Comparison of ENCODE assay signal across 9 cellular contexts in genomic region chr11:123454060-123454651, GRCh38. TPM values are rescaled to one million over a fixed set of nuclear protein-coding genes. Genes with fewer than 3 reads are reported as not detected.
DNase-seq lines count a peak whose midpoint lies in the region; ATAC-seq and TF ChIP-seq lines count a peak whose summit lies in the region.
"Had no signal": no experiment of that assay in that cellular context is flagged by ENCODE, and none has a peak within 500 bp of the region (broad histone marks: within the 10 kb centered on the region; RNA-seq: fewer than 3 reads in every experiment).

No MANE protein-coding gene starts in this region.

- H3K4me1 Mint-ChIP-seq in activated CD8-positive, alpha-beta T cell treated with anti-CD3 and anti-CD28 coated beads, Interleukin-2, amount 10 ng/mL, durations not matched to agents 7 days and 5 days (ENCODE audit: low read depth): peaks cover 92% of the 10 kb centered on the region

- H3K36me3 ChIP-seq in prostate gland: no peaks in the 10 kb centered on the region

- peaks cover 23% of the 10 kb centered on the region for H3K36me3 Mint-ChIP-seq in activated CD8-positive, alpha-beta T cell treated with anti-CD3 and anti-CD28 coated beads, Interleukin-2, amount 10 ng/mL, durations not matched to agents 7 days and 5 days (ENCODE audit: low read depth)

- peak; percentile 77 for ATAC-seq in activated CD8-positive, alpha-beta T cell treated with anti-CD3 and anti-CD28 coated beads, Interleukin-2, amount 10 ng/mL, durations not matched to agents 7 days and 5 days

- H3K27ac Mint-ChIP-seq in activated CD8-positive, alpha-beta T cell treated with anti-CD3 and anti-CD28 coated beads, Interleukin-2, amount 10 ng/mL, durations not matched to agents 7 days and 5 days: peak overlapping the region; percentile 80
- H3K27ac Mint-ChIP-seq: nephron had no signal

- CTCF ChIA-PET in activated CD8-positive, alpha-beta T cell treated with anti-CD3 and anti-CD28 coated beads, Interleukin-2, amount 10 ng/mL, durations not matched to agents 7 days and 5 days (lab: Charles Lee): interaction anchor here (0.6 to 1.7 kb wide), 8 partner anchors 16 to 528 kb away, joined by 3 to 8 read pairs (median 4); no protein-coding TSS in a partner anchor

- H3K9me3 Mint-ChIP-seq in activated CD8-positive, alpha-beta T cell treated with anti-CD3 and anti-CD28 coated beads, Interleukin-2, amount 10 ng/mL, durations not matched to agents 7 days and 5 days (ENCODE audit: insufficient read depth): no peaks in the 10 kb centered on the region
- H3K9me3 Mint-ChIP-seq: nephron had no signal

- no peaks in the 10 kb centered on the region for H3K27me3 Mint-ChIP-seq in activated CD8-positive, alpha-beta T cell treated with anti-CD3 and anti-CD28 coated beads, Interleukin-2, amount 10 ng/mL, durations not matched to agents 7 days and 5 days (ENCODE audit: low read depth)

- 60% methylated on average over 7 of the region's 7 CpGs for WGBS in prostate gland

- peak overlapping the region; percentile 26 for H3K4me3 Mint-ChIP-seq in activated CD8-positive, alpha-beta T cell treated with anti-CD3 and anti-CD28 coated beads, Interleukin-2, amount 10 ng/mL, durations not matched to agents 7 days and 5 days
- H3K4me3 Mint-ChIP-seq: nephron had no signal

- no peak overlapping the region for H3K27ac ChIP-seq in prostate gland

- TF ChIP-seq POLR2A in prostate gland (IDR thresholded peaks at IDR 0.05): no peak

- H3K4me3 ChIP-seq in prostate gland: no peak overlapping the region

- no peak for TF ChIP-seq CTCF in prostate gland (IDR thresholded peaks at IDR 0.05)

- DNase-seq in A172 (ENCODE audit: low spot score): peak; percentile 70
- DNase-seq in M059J (ENCODE audit: low read depth): peak; percentile 99
- peak; percentile 78 for DNase-seq in activated CD8-positive, alpha-beta T cell treated with anti-CD3 and anti-CD28 coated beads, Interleukin-2, amount 10 ng/mL, durations not matched to agents 7 days and 5 days
- peak; percentile 27 for DNase-seq in iris pigment epithelial cell (ENCODE audit: low read depth)
- no peak for DNase-seq in mesenteric fat pad (ENCODE audit: low spot score)
- DNase-seq in prostate gland (ENCODE audit: low spot score): no peak
- DNase-seq in DMS114 treated with DMSO at 0.1 percent for 48 hours (lab: John Stamatoyannopoulos, UW; ENCODE audit: unreplicated experiment): no peak
- DNase-seq in hippocampal formation (lab: John Stamatoyannopoulos, UW): no peak

- no peaks in the 10 kb centered on the region for H3K27me3 ChIP-seq in prostate gland (replicated peaks; ENCODE audit: insufficient read depth)

- POLR2A ChIA-PET in activated CD8-positive, alpha-beta T cell treated with anti-CD3 and anti-CD28 coated beads, Interleukin-2, amount 10 ng/mL, durations not matched to agents 7 days and 5 days (lab: Charles Lee): interaction anchor here (0.8 kb wide), 2 partner anchors 16 to 47 kb away, joined by 3 to 4 read pairs; no protein-coding TSS in a partner anchor

- intact Hi-C loops in prostate gland (cut with DNase I): no loop called here

- no peaks in the 10 kb centered on the region for H3K4me1 ChIP-seq in prostate gland (replicated peaks)

- H3K9me3 ChIP-seq in prostate gland: no peaks in the 10 kb centered on the region

RNA-seq across cellular contexts. Expression of gene GRAMD1B, which starts 24.1 kb away (rescaled TPM):
- total RNA-seq in A172 (2014; rRNA removed; shearing (Covaris generic)): 4.6 and 6.5 TPM in 2 replicates
- total RNA-seq in M059J (2014; rRNA removed; shearing (Covaris generic)): 36.4 and 41.5 TPM in 2 replicates
- total RNA-seq in activated CD8-positive, alpha-beta T cell treated with anti-CD3 and anti-CD28 coated beads, Interleukin-2, amount 10 ng/mL, durations not matched to agents 7 days and 5 days: 10 to 100 TPM; 22.8 to 26.0 TPM
- total RNA-seq in mesenteric fat pad (7.7 TPM), prostate gland (10 to 100 TPM in 1 of 2 donors, 1 to 10 TPM in 1; 4.5 to 27.2 TPM)

Comparison
In these comparisons a context has a peak if more than half of its experiments do, and no peak if none do; other contexts are left out.
1. DNase-seq: peak in A172 (single experiment), M059J (single experiment), activated CD8-positive, alpha-beta T cell treated with anti-CD3 and anti-CD28 coated beads, Interleukin-2, amount 10 ng/mL, durations not matched to agents 7 days and 5 days (single experiment) and iris pigment epithelial cell (single experiment); none in mesenteric fat pad (single experiment), prostate gland (single experiment), DMS114 treated with DMSO at 0.1 percent for 48 hours (single experiment) and hippocampal formation (0 of 2).